In genomic region chr16:72162105-72162680, GRCh38 we compare ENCODE assay signal across 11 cellular contexts.
"Had no signal": no experiment of that assay in that cellular context is flagged by ENCODE, and none has a peak within 500 bp of the region (broad histone marks: within the 10 kb centered on the region; RNA-seq: fewer than 3 reads in every experiment).

No MANE protein-coding gene starts in this region.

- DNase-seq: activated B cell treated with CpG ODN at 0.5 μM for 24 hours; activated CD4-positive, alpha-beta T cell treated with anti-CD3 and anti-CD28 coated beads, Interleukin-2, amount 10 ng/mL, durations not matched to agents 24 days and 14 days; body of pancreas; islet precursor cell; left lung; psoas muscle; stimulated activated CD4-positive, alpha-beta T cell treated with anti-CD3 and anti-CD28 coated beads, Interleukin-15, amount 100 ng/mL, for 24 hours; stimulated activated CD4-positive, alpha-beta T cell treated with anti-CD3 and anti-CD28 coated beads, Interleukin-4, amount 100 ng/mL, for 4 hours; stimulated activated naive CD8-positive, alpha-beta T cell treated with anti-CD3 and anti-CD28 coated beads, Interleukin-15, amount 100 ng/mL, for 72 hours had no signal

- H3K4me1 ChIP-seq: body of pancreas, left lung, psoas muscle had no signal

- H3K9me3 ChIP-seq: body of pancreas, psoas muscle, thoracic aorta had no signal

- H3K27ac ChIP-seq: body of pancreas, left lung, psoas muscle, thoracic aorta had no signal

- ATAC-seq: body of pancreas; esophagus mucosa; left lung; psoas muscle; stimulated activated naive CD8-positive, alpha-beta T cell treated with anti-CD3 and anti-CD28 coated beads, Interleukin-15, amount 100 ng/mL, for 72 hours had no signal

- H3K27me3 ChIP-seq: body of pancreas, left lung had no signal

- H3K4me3 ChIP-seq: body of pancreas, left lung, psoas muscle, thoracic aorta had no signal

- H3K36me3 ChIP-seq: left lung, thoracic aorta had no signal
